ENCODE assay signal across 8 cellular contexts in the genomic region with DNA sequence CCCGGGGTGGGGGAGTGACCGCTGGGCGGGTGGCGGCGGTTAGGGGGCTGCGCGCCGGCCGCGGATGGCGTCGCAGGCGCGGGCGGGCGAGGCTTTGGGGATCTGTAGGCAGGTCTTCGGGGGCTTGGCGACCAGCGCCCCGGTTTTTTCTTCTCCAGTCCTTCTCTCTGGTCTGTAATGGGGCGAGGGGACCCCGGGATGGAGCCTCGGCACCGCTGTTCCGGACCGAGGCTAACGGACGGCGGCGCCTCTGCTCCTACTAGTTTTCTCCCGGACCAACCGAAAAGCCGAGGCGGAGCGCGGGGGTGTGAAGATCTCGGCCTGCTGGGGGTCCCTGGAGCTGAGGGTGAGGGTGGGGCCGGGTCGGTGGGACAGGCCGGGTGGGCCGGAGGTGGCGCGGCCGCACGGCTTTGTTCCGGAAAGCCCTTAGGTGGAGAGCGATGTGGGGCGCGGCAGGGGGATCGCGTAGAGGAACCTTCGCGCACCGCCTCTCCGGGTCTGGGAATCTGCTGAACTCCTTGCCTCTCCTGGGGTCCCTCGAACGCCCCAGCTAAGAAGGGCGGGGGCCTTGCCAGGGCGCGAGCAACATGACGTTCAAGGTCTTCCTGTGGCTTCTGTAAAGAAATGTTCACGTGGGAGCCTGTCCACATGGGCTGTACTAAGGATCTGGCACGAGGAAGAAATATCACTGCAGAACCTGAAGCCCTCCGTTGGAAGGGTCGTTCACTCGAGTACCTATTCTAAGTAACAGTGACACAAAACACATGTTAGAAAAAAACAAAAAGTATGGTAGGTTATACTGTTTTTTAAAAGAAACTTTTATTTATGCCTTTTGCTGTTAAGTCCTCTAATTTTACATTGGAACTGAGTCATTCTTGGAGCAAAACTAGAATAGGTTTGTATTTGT. TPM values are rescaled to one million over a fixed set of nuclear protein-coding genes. Genes with fewer than 3 reads are reported as not detected.
DNase-seq lines count a peak whose midpoint lies in the region; ATAC-seq, FAIRE-seq and TF ChIP-seq lines count a peak whose summit lies in the region.

No MANE protein-coding gene starts in this region.

- no peaks in the 10 kb centered on the region for H3K36me3 ChIP-seq in small intestine (ENCODE audit: control insufficient read depth in 2 of 2, insufficient read depth in 2 of 2, low read length in 2 of 2)

- H3K9me3 ChIP-seq in small intestine (ENCODE audit: control insufficient read depth, low read depth) = no peaks in the 10 kb centered on the region

- H3K4me1 Mint-ChIP-seq in brain = peaks cover 56% of the 10 kb centered on the region

- H3K27me3 ChIP-seq in small intestine (ENCODE audit: control insufficient read depth in 2 of 2, insufficient read depth in 2 of 2, low read length in 2 of 2) = no peaks in the 10 kb centered on the region

- peak overlapping the region; percentile 93 to 100 for H3K27ac ChIP-seq in small intestine (ENCODE audit: low read depth in 1 of 2, low read length in 1 of 2)

- no peak for TF ChIP-seq POLR2A in GM12891 (IDR thresholded peaks at IDR 0.05; ENCODE audit: low read depth, low read length)

- H3K36me3 Mint-ChIP-seq in brain = no peaks in the 10 kb centered on the region

- peak overlapping the region; percentile 91 to 100 (median 98) for H3K27ac Mint-ChIP-seq in brain

- no peaks in the 10 kb centered on the region for H3K4me1 ChIP-seq in small intestine (ENCODE audit: control insufficient read depth in 2 of 2, insufficient read depth in 1 of 2, low read depth in 1 of 2, low read length in 1 of 2)

- ATAC-seq in HG02588 (IDR thresholded peaks at IDR 0.05; ENCODE audit: unreplicated experiment) = peak; percentile 26

- WGBS in small intestine, 3 donors = 0 to 1% (median 0%) methylated on average over 48 to 66 of the region's 66 CpGs

- H3K9me3 Mint-ChIP-seq in brain = peaks cover 0 to 5% (median 2%) of the 10 kb centered on the region in 5 experiments

- peaks cover 6% of the 10 kb centered on the region for H3K27me3 Mint-ChIP-seq in brain

- peak overlapping the region; percentile 96 to 100 for H3K4me3 ChIP-seq in small intestine (ENCODE audit: low read depth in 1 of 2, low read length in 2 of 2)

- TF ChIP-seq CTCF in brain (conservative IDR thresholded peaks at IDR 0.05) = no peak

- DNase-seq in GM12891 (ENCODE audit: insufficient read length, low spot score) (peak; percentile 14), NCI-H1105 (lab: John Stamatoyannopoulos, UW) (peak; percentile 33), UCSD-AML1 (lab: John Stamatoyannopoulos, UW; ENCODE audit: unreplicated experiment) (peak; percentile 70), iPS-NIHi11 (ENCODE audit: low spot score) (peak; percentile 41), small intestine (peak; percentile 60), COLO829 (ENCODE audit: low spot score) (no peak)

- FAIRE-seq in GM12891 (lab: Jason Lieb, UNC) = peak; percentile 89
- FAIRE-seq in small intestine (lab: Jason Lieb, UNC) = no peak

- peak overlapping the region; percentile 94 to 100 (median 95) for H3K4me3 Mint-ChIP-seq in brain

TF ChIP-seq in GM12891, 5 proteins besides CTCF, POLR2A, EP300 and RAD21:
- no peak for TF ChIP-seq POLR2AphosphoS5 (IDR thresholded peaks at IDR 0.05; ENCODE audit: low read depth, low read length)
- TF ChIP-seq POU2F2 (IDR thresholded peaks at IDR 0.05; ENCODE audit: low read depth, low read length) = no peak
- TF ChIP-seq SPI1 (IDR thresholded peaks at IDR 0.05; ENCODE audit: low read depth, low read length) = no peak
- no peak for TF ChIP-seq TAF1 (IDR thresholded peaks at IDR 0.05; ENCODE audit: low read depth, low read length)
- TF ChIP-seq PAX5 (IDR thresholded peaks at IDR 0.05; ENCODE audit: insufficient read depth, low read length, severe bottlenecking) = no peak

RNA-seq across cellular contexts. Expression of gene SLC39A10, which starts 0.9 kb away (rescaled TPM):
- polyA plus RNA-seq in GM12891 (2012; ENCODE audit: low read depth, missing spikeins) = 1.4 TPM
- polyA plus RNA-seq in brain (ENCODE audit: insufficient read depth, low read depth, low replicate concordance) (7.8 TPM), small intestine (10 to 100 TPM in 1 of 3 donors, 1 to 10 TPM in 1, under 1 TPM in 1; 0.89 to 13.3 (median 1.4) TPM)
